Comparison of ENCODE assay signal across 8 cellular contexts in genomic region chr1:26145041-26145959, GRCh38. TPM values are rescaled to one million over a fixed set of nuclear protein-coding genes. Genes with fewer than 3 reads are reported as not detected.
DNase-seq lines count a peak whose midpoint lies in the region; ATAC-seq and TF ChIP-seq lines count a peak whose summit lies in the region.

No MANE protein-coding gene starts in this region.

- no peaks in the 10 kb centered on the region for H3K9me2 ChIP-seq in Karpas-422 (replicated peaks; ENCODE audit: insufficient read depth, low read length)
- no peaks in the 10 kb centered on the region for H3K9me2 ChIP-seq in PC-3 (replicated peaks; ENCODE audit: low read length)

- DNase-seq in DMS53 (lab: John Stamatoyannopoulos, UW) (peak; percentile 97), Karpas-422 (peak; percentile 86), PC-3 (peak; percentile 90), activated T-cell treated with anti-CD3 and anti-CD28 coated beads for 24 hours (ENCODE audit: low read depth) (peak; percentile 61), esophagus squamous epithelium (lab: John Stamatoyannopoulos, UW) (no peak), natural killer cell (peak; percentile 55)

- CTCF ChIA-PET in PC-3 (lab: Charles Lee), result interaction anchor here (0.5 to 1.6 kb wide), 10 partner anchors 19 to 148 kb away, joined by 3 to 27 read pairs (median 6); partner anchors contain the start of genes CEP85, PAFAH2 and ZNF593

- H3K9me3 Mint-ChIP-seq in natural killer cell, result no peaks in the 10 kb centered on the region
- H3K9me3 Mint-ChIP-seq in stimulated activated memory B cell treated with anti-CD40 and anti-IgM and Interleukin-4, amounts not matched to agents 10 μg/mL and 1 μg/mL and 100 μg/mL, for 72 hours, result no peaks in the 10 kb centered on the region

- H3K27me3 ChIP-seq in Karpas-422 (ENCODE audit: low read length) (no peaks in the 10 kb centered on the region), PC-3 (ENCODE audit: low read length) (no peaks in the 10 kb centered on the region), esophagus squamous epithelium (peaks cover 0 to 12% (median 0%) of the 10 kb centered on the region in 4 donors)

- H3K4me3 Mint-ChIP-seq in natural killer cell, result no peak overlapping the region
- H3K4me3 Mint-ChIP-seq in stimulated activated memory B cell treated with anti-CD40 and anti-IgM and Interleukin-4, amounts not matched to agents 10 μg/mL and 1 μg/mL and 100 μg/mL, for 72 hours, result no peak overlapping the region

- H3K27ac ChIP-seq in Karpas-422 (ENCODE audit: low read length) (no peak overlapping the region), PC-3 (ENCODE audit: low read length) (no peak overlapping the region), esophagus squamous epithelium (no peak overlapping the region)

- no peaks in the 10 kb centered on the region for H3K36me3 ChIP-seq in Karpas-422 (ENCODE audit: insufficient read depth, low read length)
- no peaks in the 10 kb centered on the region for H3K36me3 ChIP-seq in PC-3 (ENCODE audit: low read depth, low read length)
- no peaks in the 10 kb centered on the region for H3K36me3 ChIP-seq in esophagus squamous epithelium

- no peaks in the 10 kb centered on the region for H3K79me2 ChIP-seq in Karpas-422 (ENCODE audit: low read length)
- no peaks in the 10 kb centered on the region for H3K79me2 ChIP-seq in PC-3 (ENCODE audit: low read length)

- WGBS in esophagus squamous epithelium, 2 donors, result 15 to 25% methylated on average over 11 to 13 of the region's 19 CpGs

- H2AFZ ChIP-seq in Karpas-422 (ENCODE audit: low read length) (no peak overlapping the region), PC-3 (ENCODE audit: low read length) (peak overlapping the region; percentile 67)

- POLR2A ChIA-PET in PC-3 (lab: Charles Lee; ENCODE audit: unreplicated experiment), result interaction anchor here (0.6 kb wide), 1 partner anchor 121 kb away, joined by 3 read pairs; no protein-coding TSS in a partner anchor

- H4K20me1 ChIP-seq in Karpas-422 (ENCODE audit: insufficient read depth, low read depth, low read length), result no peaks in the 10 kb centered on the region
- no peaks in the 10 kb centered on the region for H4K20me1 ChIP-seq in PC-3 (ENCODE audit: low read length)

- TF ChIP-seq CTCF in PC-3 (conservative IDR thresholded peaks at IDR 0.05; ENCODE audit: low read depth, low read length) (peak; percentile 86), esophagus squamous epithelium (IDR thresholded peaks at IDR 0.05) (peak; percentile 73 to 90 (median 83)), natural killer cell (IDR thresholded peaks at IDR 0.05) (peak; percentile 79)

- peaks cover 21 to 28% of the 10 kb centered on the region in 2 donors for H3K27me3 Mint-ChIP-seq in natural killer cell (ENCODE audit: low read depth in 2 of 2)
- H3K27me3 Mint-ChIP-seq in stimulated activated memory B cell treated with anti-CD40 and anti-IgM and Interleukin-4, amounts not matched to agents 10 μg/mL and 1 μg/mL and 100 μg/mL, for 72 hours, result peaks cover 43% of the 10 kb centered on the region

- intact Hi-C loops in PC-3 (cut with micrococcal nuclease), result loop anchor here (1.0 to 2.0 kb wide), 3 partner anchors 18 to 110 kb away; no protein-coding TSS in a partner anchor
- intact Hi-C loops in esophagus squamous epithelium (cut with DNase I), result loop anchor here (2.0 kb wide), 1 partner anchor 40 kb away; no protein-coding TSS in a partner anchor
- intact Hi-C loops in natural killer cell (cut with micrococcal nuclease), result loop anchor here (1.0 to 5.0 kb wide), 2 partner anchors 40 to 108 kb away; no protein-coding TSS in a partner anchor

- H3K27ac Mint-ChIP-seq in natural killer cell, result no peak overlapping the region
- H3K27ac Mint-ChIP-seq in stimulated activated memory B cell treated with anti-CD40 and anti-IgM and Interleukin-4, amounts not matched to agents 10 μg/mL and 1 μg/mL and 100 μg/mL, for 72 hours, result no peak overlapping the region

- no peaks in the 10 kb centered on the region for H3K4me1 ChIP-seq in Karpas-422 (ENCODE audit: low read length)
- no peaks in the 10 kb centered on the region for H3K4me1 ChIP-seq in PC-3 (ENCODE audit: insufficient read depth, low read length)
- H3K4me1 ChIP-seq in esophagus squamous epithelium, result peaks cover 0 to 14% (median 6%) of the 10 kb centered on the region in 3 donors

- H3K4me3 ChIP-seq in Karpas-422 (ENCODE audit: low read length) (no peak overlapping the region), PC-3 (ENCODE audit: low read length) (no peak overlapping the region), esophagus squamous epithelium (no peak overlapping the region)

- H3K4me1 Mint-ChIP-seq in natural killer cell, result peaks cover 0 to 5% of the 10 kb centered on the region in 2 donors
- H3K4me1 Mint-ChIP-seq in stimulated activated memory B cell treated with anti-CD40 and anti-IgM and Interleukin-4, amounts not matched to agents 10 μg/mL and 1 μg/mL and 100 μg/mL, for 72 hours, result peaks cover 6% of the 10 kb centered on the region

- ATAC-seq in PC-3 (peak; percentile 98), natural killer cell (peak; percentile 73 to 87 (median 76)), GM18873 (IDR thresholded peaks at IDR 0.05; ENCODE audit: low FRiP score, unreplicated experiment) (no peak)
- peak; percentile 64 for ATAC-seq in stimulated activated memory B cell treated with anti-CD40 and anti-IgM and Interleukin-4, amounts not matched to agents 10 μg/mL and 1 μg/mL and 100 μg/mL, for 72 hours

- TF ChIP-seq POLR2A in esophagus squamous epithelium (IDR thresholded peaks at IDR 0.05), result no peak

- H3K9ac ChIP-seq in Karpas-422 (ENCODE audit: low read length), result no peak overlapping the region
- no peak overlapping the region for H3K9ac ChIP-seq in PC-3 (ENCODE audit: low read length)

- H3K9me3 ChIP-seq in Karpas-422 (ENCODE audit: low read length) (no peaks in the 10 kb centered on the region), PC-3 (ENCODE audit: low read length) (no peaks in the 10 kb centered on the region), esophagus squamous epithelium (no peaks in the 10 kb centered on the region)

- BruUV-seq in PC-3 (replicated peaks; lab: Mats Ljungman, UMichigan), result no TSS peak

- H3K36me3 Mint-ChIP-seq in natural killer cell, result no peaks in the 10 kb centered on the region
- H3K36me3 Mint-ChIP-seq in stimulated activated memory B cell treated with anti-CD40 and anti-IgM and Interleukin-4, amounts not matched to agents 10 μg/mL and 1 μg/mL and 100 μg/mL, for 72 hours, result no peaks in the 10 kb centered on the region

- H3F3A ChIP-seq in PC-3 (ENCODE audit: low read length, unreplicated experiment), result no peaks in the 10 kb centered on the region

- H3K4me2 ChIP-seq in Karpas-422 (ENCODE audit: low read depth, low read length, poor library complexity, severe bottlenecking) (no peak overlapping the region), PC-3 (ENCODE audit: low read length) (peak overlapping the region; percentile 62)

RNA-seq across cellular contexts. Expression of gene FAM110D, which starts 13.6 kb away (rescaled TPM):
- total RNA-seq in Karpas-422 (2014; rRNA removed; shearing (Covaris generic); ENCODE audit: low replicate concordance), result not detected in 2 replicates
- total RNA-seq in PC-3 (2014; rRNA removed) (not detected in 2 replicates), esophagus squamous epithelium (1 to 10 TPM in 2 of 4 donors, under 1 TPM in 2; 0.23 to 5.1 (median 2.0) TPM), natural killer cell (not detected)

RNA-seq across cellular contexts. Expression of gene C1orf232, which starts 23.5 kb away (rescaled TPM):
- total RNA-seq in Karpas-422 (2014; rRNA removed; shearing (Covaris generic); ENCODE audit: low replicate concordance), result not detected in 2 replicates
- total RNA-seq in PC-3 (2014; rRNA removed), result not detected in 2 replicates
- not detected for total RNA-seq in esophagus squamous epithelium
- total RNA-seq in natural killer cell, result not detected

RNA-seq across cellular contexts. Expression of gene ZNF593, which starts 24.4 kb away (rescaled TPM):
- 58.5 and 133 TPM in 2 replicates for total RNA-seq in Karpas-422 (2014; rRNA removed; shearing (Covaris generic); ENCODE audit: low replicate concordance)
- total RNA-seq in PC-3 (2014; rRNA removed), result 155 and 165 TPM in 2 replicates
- total RNA-seq in esophagus squamous epithelium, result 10 to 100 TPM; 19.2 to 45.6 (median 24.7) TPM
- total RNA-seq in natural killer cell, result 10 to 100 TPM in 2 of 3 donors, 1 to 10 TPM in 1; 8.6 to 17.8 (median 15.6) TPM

RNA-seq across cellular contexts. Expression of gene ZNF593OS, which starts 26.3 kb away (rescaled TPM):
- total RNA-seq in Karpas-422 (2014; rRNA removed; shearing (Covaris generic); ENCODE audit: low replicate concordance), result 0.18 TPM in 1 of 2 replicates, not detected in the other
- total RNA-seq in PC-3 (2014; rRNA removed) (not detected in 2 replicates), esophagus squamous epithelium (not detected), natural killer cell (not detected)

RNA-seq across cellular contexts. Expression of gene CNKSR1, which starts 32.0 kb away (rescaled TPM):
- 0.29 and 1.5 TPM in 2 replicates for total RNA-seq in Karpas-422 (2014; rRNA removed; shearing (Covaris generic); ENCODE audit: low replicate concordance)
- total RNA-seq in PC-3 (2014; rRNA removed), result 32.1 and 34.5 TPM in 2 replicates
- 10 to 100 TPM; 17.8 to 43.3 (median 25.9) TPM for total RNA-seq in esophagus squamous epithelium
- total RNA-seq in natural killer cell, result 1 to 10 TPM in 2 of 3 donors, under 1 TPM in 1; 0.89 to 1.9 (median 1.0) TPM
